Comparison of ENCODE assay signal across 19 cellular contexts in genomic region chr22:18496227-18496626, GRCh38. TPM values are rescaled to one million over a fixed set of nuclear protein-coding genes. Genes with fewer than 3 reads are reported as not detected.
"Had no signal": no experiment of that assay in that cellular context is flagged by ENCODE, and none has a peak within 500 bp of the region (broad histone marks: within the 10 kb centered on the region; RNA-seq: fewer than 3 reads in every experiment).

No MANE protein-coding gene starts in this region.

RNA-seq across cellular contexts. Expression of gene GGTLC3, which starts 21.7 kb away (rescaled TPM):
- total RNA-seq: activated naive CD4-positive, alpha-beta T cell treated with anti-CD3 and anti-CD28 coated beads for 36 hours; activated naive CD4-positive, alpha-beta T cell treated with anti-CD3 and anti-CD28 coated beads, Interleukin-2, amount 50 U/mL, for 72 hours; activated naive CD8-positive, alpha-beta T cell treated with anti-CD3 and anti-CD28 coated beads for 36 hours; activated naive CD8-positive, alpha-beta T cell treated with anti-CD3 and anti-CD28 coated beads, Interleukin-2, amount 10 ng/mL, durations not matched to agents 7 days and 5 days; activated T-cell treated with anti-CD3 and anti-CD28 coated beads, Interleukin-2, amount 50 U/mL, for 4 hours; activated T-cell treated with anti-CD3 and anti-CD28 coated beads, Interleukin-2, amount 50 U/mL, for 72 hours; activated T-helper 1 cell treated with anti-CD3 and anti-CD28 coated beads, Interleukin-12 subunit alpha, Interleukin-12 subunit beta, Interleukin-2, Interleukin-4 antibody, amounts not matched to agents 30 ng/mL and 10 ng/mL and 1 ng/mL, durations not matched to agents 14 hours and 24 hours and 36 hours; activated T-helper 17 cell treated with anti-CD3 and anti-CD28 coated beads, Interleukin-2, amount 50 U/mL, for 72 hours; activated T-helper 2 cell treated with anti-CD3 and anti-CD28 coated beads, Interferon-gamma antibody, Interleukin-2, Interleukin-4, amounts not matched to agents 10 μg/mL and 5 μg/mL and 100 μg/mL, durations not matched to agents 14 hours and 24 hours and 36 hours; adrenal gland; aorta; ascending aorta; astrocyte; body of pancreas; breast epithelium; bronchial epithelial cell; cardiac septum; cerebellum had no signal
- polyA plus RNA-seq: adipose tissue, aorta had no signal

RNA-seq across cellular contexts. Expression of gene TMEM191B, which starts 31.4 kb away (rescaled TPM):
- total RNA-seq: activated naive CD4-positive, alpha-beta T cell treated with anti-CD3 and anti-CD28 coated beads for 36 hours; activated T-helper 1 cell treated with anti-CD3 and anti-CD28 coated beads, Interleukin-12 subunit alpha, Interleukin-12 subunit beta, Interleukin-2, Interleukin-4 antibody, amounts not matched to agents 30 ng/mL and 10 ng/mL and 1 ng/mL, durations not matched to agents 14 hours and 24 hours and 36 hours; aorta; ascending aorta had no signal
